Comparison of ENCODE assay signal across 31 cellular contexts in genomic region chr16:63228259-63228658, GRCh38.
"Had no signal": no experiment of that assay in that cellular context is flagged by ENCODE, and none has a peak within 500 bp of the region (broad histone marks: within the 10 kb centered on the region; RNA-seq: fewer than 3 reads in every experiment).

No MANE protein-coding gene starts in this region.

- H3K4me1 ChIP-seq: adrenal gland, body of pancreas, breast epithelium had no signal

- H3K9me3 ChIP-seq: body of pancreas had no signal

- H3K36me3 ChIP-seq: adrenal gland, brain microvascular endothelial cell, breast epithelium had no signal

- DNase-seq: activated B cell treated with CpG ODN at 0.5 μM for 24 hours; activated CD4-positive, alpha-beta memory T cell treated with anti-CD3 and anti-CD28 coated beads for 36 hours; activated CD4-positive, alpha-beta T cell treated with anti-CD3 and anti-CD28 coated beads for 4 hours; activated CD4-positive, alpha-beta T cell treated with anti-CD3 and anti-CD28 coated beads, Interleukin-2, amount 10 ng/mL, durations not matched to agents 24 days and 14 days; activated CD4-positive, alpha-beta T cell treated with anti-CD3 and anti-CD28 coated beads, Interleukin-2, amount 50 U/mL, for 1 hour; activated CD4-positive, alpha-beta T cell treated with anti-CD3 and anti-CD28 coated beads, Interleukin-2, amount 50 U/mL, for 4 hours; activated CD4-positive, CD25-positive, alpha-beta regulatory T cell treated with anti-CD3 and anti-CD28 coated beads, Interleukin-2, amount 50 U/mL, for 72 hours; activated CD8-positive, alpha-beta memory T cell treated with anti-CD3 and anti-CD28 coated beads, Interleukin-2, amount 50 U/mL, for 4 hours; activated CD8-positive, alpha-beta T cell treated with anti-CD3 and anti-CD28 coated beads for 36 hours; activated effector memory CD4-positive, alpha-beta T cell treated with anti-CD3 and anti-CD28 coated beads, Interleukin-2, amount 50 U/mL, for 16 hours; activated gamma-delta T cell treated with Interleukin-2 at 50 U/mL for 16 hours; activated naive CD4-positive, alpha-beta T cell; activated naive CD4-positive, alpha-beta T cell treated with anti-CD3 and anti-CD28 coated beads for 36 hours; activated naive CD4-positive, alpha-beta T cell treated with anti-CD3 and anti-CD28 coated beads, Interleukin-2, amount 50 U/mL, for 16 hours; activated naive CD8-positive, alpha-beta T cell treated with anti-CD3 and anti-CD28 coated beads for 36 hours; activated T-cell treated with anti-CD3 and anti-CD28 coated beads for 4 hours; activated T-cell treated with anti-CD3 and anti-CD28 coated beads, Interleukin-2, amount 50 U/mL, for 1 hour; activated T-cell treated with anti-CD3 and anti-CD28 coated beads, Interleukin-2, amount 50 U/mL, for 4 hours; activated T-cell treated with anti-CD3 and anti-CD28 coated beads, Interleukin-2, amount 50 U/mL, for 72 hours; adrenal gland; amniotic stem cell; aorta; body of pancreas; brain microvascular endothelial cell; central memory CD4-positive, alpha-beta T cell; T-helper 2 cell; T-helper 9 cell had no signal

- H3K4me3 ChIP-seq: adrenal gland, body of pancreas, breast epithelium had no signal

- H3K27ac ChIP-seq: adrenal gland, body of pancreas, brain microvascular endothelial cell, breast epithelium, VCaP had no signal

- H3K27me3 ChIP-seq: adrenal gland, body of pancreas, brain microvascular endothelial cell, breast epithelium had no signal

- ATAC-seq: activated CD8-positive, alpha-beta T cell treated with anti-CD3 and anti-CD28 coated beads for 36 hours; activated naive CD4-positive, alpha-beta T cell treated with anti-CD3 and anti-CD28 coated beads, Interleukin-2, amount 50 U/mL, for 72 hours; activated T-cell treated with anti-CD3 and anti-CD28 coated beads, Interleukin-2, amount 50 U/mL, for 4 hours; activated T-cell treated with anti-CD3 and anti-CD28 coated beads, Interleukin-2, amount 50 U/mL, for 72 hours; activated T-helper 17 cell treated with anti-CD3 and anti-CD28 coated beads, Interleukin-2, amount 50 U/mL, for 72 hours; body of pancreas had no signal
